Comparison of ENCODE assay signal across 27 cellular contexts in the genomic region with DNA sequence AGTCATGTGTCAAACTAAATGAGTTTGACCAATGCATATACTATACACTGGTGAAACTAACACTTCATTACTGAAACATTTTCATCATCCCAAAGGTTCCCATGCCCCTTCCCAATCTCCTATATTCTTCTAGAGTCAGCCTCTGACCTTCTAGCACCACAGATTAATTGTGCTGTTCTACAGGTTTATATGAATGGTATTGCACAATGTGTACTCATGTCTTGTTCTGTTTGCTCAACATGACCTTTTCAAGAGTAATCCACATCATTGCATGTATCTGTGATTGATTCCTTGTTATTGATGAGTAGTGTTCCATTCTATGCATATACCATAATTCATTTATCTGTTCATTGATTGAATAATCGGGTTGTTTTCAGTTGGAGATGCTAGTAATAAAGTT. TPM values are rescaled to one million over a fixed set of nuclear protein-coding genes. Genes with fewer than 3 reads are reported as not detected.
DNase-seq lines count a peak whose midpoint lies in the region; ATAC-seq lines count a peak whose summit lies in the region.
"Had no signal": no experiment of that assay in that cellular context is flagged by ENCODE, and none has a peak within 500 bp of the region (broad histone marks: within the 10 kb centered on the region; RNA-seq: fewer than 3 reads in every experiment).

No MANE protein-coding gene starts in this region.

- H3K4me1 Mint-ChIP-seq in T-helper 17 cell, result no peaks in the 10 kb centered on the region
- H3K4me1 Mint-ChIP-seq: T-cell had no signal

- DNase-seq in NCI-H748 (lab: John Stamatoyannopoulos, UW; ENCODE audit: unreplicated experiment) (peak; percentile 7), NCI-H748 treated with DMSO at 0.1 percent for 48 hours (lab: John Stamatoyannopoulos, UW) (no peak), HuH-7.5 (ENCODE audit: low spot score) (peak; percentile 6), SHP77 treated with DMSO at 0.1 percent for 48 hours (lab: John Stamatoyannopoulos, UW) (peak; percentile 60), T-helper 17 cell (no peak), cerebellum (ENCODE audit: low spot score) (no peak)
- no peak for DNase-seq in stimulated activated CD4-positive, alpha-beta T cell treated with anti-CD3 and anti-CD28 coated beads, Interleukin-4, amount 100 ng/mL, for 1 hour
- DNase-seq: AML-193; CD4-positive, alpha-beta T cell; Karpas-422; NCI-H1048; NCI-H1694; NCI-H2029 treated with DMSO at 0.1 percent for 48 hours; NCI-H2171; NCI-H226; NCI-H524; PC-9; T-cell had no signal

- no peak for ATAC-seq in T-helper 17 cell
- ATAC-seq: A549, HCT116, Right ventricle myocardium inferior, T-cell had no signal

- no peaks in the 10 kb centered on the region for H3K36me3 Mint-ChIP-seq in T-helper 17 cell (ENCODE audit: low read depth)
- H3K36me3 Mint-ChIP-seq: T-cell had no signal

- H3K4me3 Mint-ChIP-seq in T-helper 17 cell, result no peak overlapping the region
- H3K4me3 Mint-ChIP-seq: CD4-positive, alpha-beta T cell; T-cell; T-helper 2 cell treated with Interferon-gamma antibody and Interleukin-4, amounts not matched to agents 5 μg/mL and 100 μg/mL, for 36 hours had no signal

- no peaks in the 10 kb centered on the region for H3K9me3 ChIP-seq in T-helper 17 cell (ENCODE audit: control insufficient read depth, low read length, poor library complexity, severe bottlenecking)
- H3K9me3 ChIP-seq: A549; BLaER1 treated with 17β-estradiol and CSF1 and Interleukin-3, amounts not matched to agents 10 nM and 100 nM had no signal

- no peak overlapping the region for H3K27ac Mint-ChIP-seq in T-helper 17 cell
- H3K27ac Mint-ChIP-seq: CD4-positive, alpha-beta T cell; T-cell; T-helper 2 cell treated with Interferon-gamma antibody and Interleukin-4, amounts not matched to agents 5 μg/mL and 100 μg/mL, for 36 hours had no signal

- H3K27me3 Mint-ChIP-seq in T-helper 17 cell, result no peaks in the 10 kb centered on the region
- H3K27me3 Mint-ChIP-seq: CD4-positive, alpha-beta T cell; T-cell had no signal

RNA-seq across cellular contexts. Expression of a gene that starts 7.5 kb away (rescaled TPM):
- total RNA-seq in T-helper 17 cell, result not detected
- not detected for total RNA-seq in cerebellum
- total RNA-seq: CD4-positive, alpha-beta T cell; H4; M059J; PC-9; Right ventricle myocardium inferior; RPMI7951; SK-MEL-5; T-cell had no signal

RNA-seq across cellular contexts. Expression of a gene that starts 22.8 kb away (rescaled TPM):
- total RNA-seq in T-helper 17 cell (not detected), cerebellum (not detected)
- total RNA-seq: CD4-positive, alpha-beta T cell; H4; M059J; PC-9; Right ventricle myocardium inferior; RPMI7951; SK-MEL-5; T-cell had no signal

RNA-seq across cellular contexts. Expression of a gene that starts 50.2 kb away (rescaled TPM):
- total RNA-seq in T-helper 17 cell (not detected), cerebellum (not detected)
- total RNA-seq: CD4-positive, alpha-beta T cell; H4; M059J; PC-9; Right ventricle myocardium inferior; RPMI7951; SK-MEL-5; T-cell had no signal

Comparison
In these comparisons a context has a peak if more than half of its experiments do, and no peak if none do; other contexts are left out.
1. DNase-seq: peak in NCI-H748 (single experiment), HuH-7.5 (single experiment) and SHP77 treated with DMSO at 0.1 percent for 48 hours (single experiment); none in NCI-H748 treated with DMSO at 0.1 percent for 48 hours (single experiment), T-helper 17 cell (0 of 3), cerebellum (single experiment) and stimulated activated CD4-positive, alpha-beta T cell treated with anti-CD3 and anti-CD28 coated beads, Interleukin-4, amount 100 ng/mL, for 1 hour (single experiment).